23 cellular contexts compared by ENCODE assay signal in genomic region chr5:115467631-115468030, GRCh38.
"Had no signal": no experiment of that assay in that cellular context is flagged by ENCODE, and none has a peak within 500 bp of the region (broad histone marks: within the 10 kb centered on the region; RNA-seq: fewer than 3 reads in every experiment).

No MANE protein-coding gene starts in this region.

- H3K27me3 ChIP-seq: esophagus squamous epithelium, gastroesophageal sphincter, tibial artery, upper lobe of right lung, vagina had no signal

- H3K27ac Mint-ChIP-seq: nephron progenitor cell; stimulated activated memory B cell treated with anti-CD40 and anti-IgM and Interleukin-4, amounts not matched to agents 10 μg/mL and 1 μg/mL and 100 μg/mL, for 72 hours; stimulated activated naive CD8-positive, alpha-beta T cell treated with anti-CD3 and anti-CD28 coated beads, Interleukin-15, Interleukin-2, amounts not matched to agents 100 ng/mL and 50 ng/mL, for 24 hours had no signal

- H3K4me3 ChIP-seq: esophagus squamous epithelium, gastroesophageal sphincter, left ventricle myocardium inferior, lower lobe of right lung, prostate gland, spleen, tibial artery, upper lobe of right lung, vagina had no signal

- H3K36me3 ChIP-seq: esophagus squamous epithelium, gastroesophageal sphincter, left ventricle myocardium inferior, lower lobe of right lung, prostate gland, spleen, tibial artery, upper lobe of right lung, vagina had no signal

- H3K9me3 Mint-ChIP-seq: naive B cell; nephron progenitor cell; stimulated activated memory B cell treated with anti-CD40 and anti-IgM and Interleukin-4, amounts not matched to agents 10 μg/mL and 1 μg/mL and 100 μg/mL, for 72 hours; stimulated activated naive CD8-positive, alpha-beta T cell treated with anti-CD3 and anti-CD28 coated beads, Interleukin-15, Interleukin-2, amounts not matched to agents 100 ng/mL and 50 ng/mL, for 24 hours had no signal

- H3K36me3 Mint-ChIP-seq: naive B cell; stimulated activated memory B cell treated with anti-CD40 and anti-IgM and Interleukin-4, amounts not matched to agents 10 μg/mL and 1 μg/mL and 100 μg/mL, for 72 hours had no signal

- H3K27me3 Mint-ChIP-seq: stimulated activated memory B cell treated with anti-CD40 and anti-IgM and Interleukin-4, amounts not matched to agents 10 μg/mL and 1 μg/mL and 100 μg/mL, for 72 hours had no signal

- FAIRE-seq: keratinocyte had no signal

- DNase-seq: dermis blood vessel endothelial cell; esophagus squamous epithelium; foreskin fibroblast; glutamatergic neuron; left ventricle myocardium inferior; lower lobe of right lung; mesenchymal stem cell; naive B cell; nephron progenitor cell; spleen; stimulated activated CD4-positive, alpha-beta T cell treated with anti-CD3 and anti-CD28 coated beads, Interleukin-15, amount 100 ng/mL, for 24 hours; stimulated activated CD4-positive, alpha-beta T cell treated with anti-CD3 and anti-CD28 coated beads, Interleukin-1b, Interleukin-23, amount 100 ng/mL, for 48 hours; stimulated activated CD4-positive, alpha-beta T cell treated with anti-CD3 and anti-CD28 coated beads, Interleukin-4, amount 100 ng/mL, for 24 hours; tibial artery; upper lobe of right lung had no signal

- H3K4me3 Mint-ChIP-seq: nephron progenitor cell; stimulated activated memory B cell treated with anti-CD40 and anti-IgM and Interleukin-4, amounts not matched to agents 10 μg/mL and 1 μg/mL and 100 μg/mL, for 72 hours; stimulated activated naive CD8-positive, alpha-beta T cell treated with anti-CD3 and anti-CD28 coated beads, Interleukin-15, Interleukin-2, amounts not matched to agents 100 ng/mL and 50 ng/mL, for 24 hours had no signal

- H3K9me3 ChIP-seq: esophagus squamous epithelium, gastroesophageal sphincter, left ventricle myocardium inferior, lower lobe of right lung, prostate gland, spleen, tibial artery, upper lobe of right lung, vagina had no signal

- ATAC-seq: gastroesophageal sphincter; lower lobe of right lung; sciatic nerve; stimulated activated memory B cell treated with anti-CD40 and anti-IgM and Interleukin-4, amounts not matched to agents 10 μg/mL and 1 μg/mL and 100 μg/mL, for 72 hours; upper lobe of right lung had no signal

- H3K4me1 ChIP-seq: parathyroid adenoma, prostate gland, spleen had no signal

- H3K4me1 Mint-ChIP-seq: naive B cell, nephron progenitor cell had no signal

- H3K27ac ChIP-seq: esophagus squamous epithelium, gastroesophageal sphincter, left ventricle myocardium inferior, lower lobe of right lung, parathyroid adenoma, prostate gland, spleen, tibial artery, upper lobe of right lung, vagina had no signal
